ENCODE assay signal across 11 cellular contexts in genomic region chr11:45884596-45885185, GRCh38. TPM values are rescaled to one million over a fixed set of nuclear protein-coding genes. Genes with fewer than 3 reads are reported as not detected.
DNase-seq lines count a peak whose midpoint lies in the region; ATAC-seq and TF ChIP-seq lines count a peak whose summit lies in the region.
"Had no signal": no experiment of that assay in that cellular context is flagged by ENCODE, and none has a peak within 500 bp of the region (broad histone marks: within the 10 kb centered on the region; RNA-seq: fewer than 3 reads in every experiment).

No MANE protein-coding gene starts in this region.

- H3K27me3 ChIP-seq in gastroesophageal sphincter, result no peaks in the 10 kb centered on the region

- TF ChIP-seq EP300 in gastroesophageal sphincter (IDR thresholded peaks at IDR 0.05), result no peak

- TF ChIP-seq CTCF in 22Rv1 (IDR thresholded peaks at IDR 0.05), result no peak
- no peak for TF ChIP-seq CTCF in GM13977 (IDR thresholded peaks at IDR 0.05; ENCODE audit: extremely low read depth, insufficient read depth, missing control alignments)
- TF ChIP-seq CTCF in mesothelial cell of epicardium (IDR thresholded peaks at IDR 0.05; ENCODE audit: unreplicated experiment), result no peak
- no peak for TF ChIP-seq CTCF in gastroesophageal sphincter (IDR thresholded peaks at IDR 0.05)

- H3K4me3 ChIP-seq in gastroesophageal sphincter, result peak overlapping the region in 1 of 2 donors; percentile 61

- H3K27ac Mint-ChIP-seq in activated T-helper 2 cell treated with anti-CD3 and anti-CD28 coated beads, Interferon-gamma antibody, Interleukin-2, Interleukin-4, amounts not matched to agents 10 μg/mL and 5 μg/mL and 100 μg/mL, durations not matched to agents 14 hours and 24 hours and 36 hours, result no peak overlapping the region
- no peak overlapping the region for H3K27ac Mint-ChIP-seq in mesothelial cell of epicardium

- H3K27me3 Mint-ChIP-seq in activated T-helper 2 cell treated with anti-CD3 and anti-CD28 coated beads, Interferon-gamma antibody, Interleukin-2, Interleukin-4, amounts not matched to agents 10 μg/mL and 5 μg/mL and 100 μg/mL, durations not matched to agents 14 hours and 24 hours and 36 hours (ENCODE audit: low read depth), result peaks cover 8% of the 10 kb centered on the region
- peaks cover 37% of the 10 kb centered on the region for H3K27me3 Mint-ChIP-seq in mesothelial cell of epicardium (ENCODE audit: low read depth)

- no peak for ATAC-seq in HG03135 (IDR thresholded peaks at IDR 0.05; ENCODE audit: unreplicated experiment)
- no peak for ATAC-seq in gastroesophageal sphincter

- H3K36me3 Mint-ChIP-seq in activated T-helper 2 cell treated with anti-CD3 and anti-CD28 coated beads, Interferon-gamma antibody, Interleukin-2, Interleukin-4, amounts not matched to agents 10 μg/mL and 5 μg/mL and 100 μg/mL, durations not matched to agents 14 hours and 24 hours and 36 hours (ENCODE audit: low read depth), result peaks cover 9% of the 10 kb centered on the region
- peaks cover 1% of the 10 kb centered on the region for H3K36me3 Mint-ChIP-seq in mesothelial cell of epicardium

- peaks cover 0 to 20% (median 3%) of the 10 kb centered on the region in 3 donors for H3K4me1 ChIP-seq in gastroesophageal sphincter

- peaks cover 3% of the 10 kb centered on the region for H3K4me1 Mint-ChIP-seq in activated T-helper 2 cell treated with anti-CD3 and anti-CD28 coated beads, Interferon-gamma antibody, Interleukin-2, Interleukin-4, amounts not matched to agents 10 μg/mL and 5 μg/mL and 100 μg/mL, durations not matched to agents 14 hours and 24 hours and 36 hours (ENCODE audit: low read depth)
- peaks cover 7% of the 10 kb centered on the region for H3K4me1 Mint-ChIP-seq in mesothelial cell of epicardium

- no peak for TF ChIP-seq POLR2A in gastroesophageal sphincter (IDR thresholded peaks at IDR 0.05)

- H3K4me3 Mint-ChIP-seq in activated T-helper 2 cell treated with anti-CD3 and anti-CD28 coated beads, Interferon-gamma antibody, Interleukin-2, Interleukin-4, amounts not matched to agents 10 μg/mL and 5 μg/mL and 100 μg/mL, durations not matched to agents 14 hours and 24 hours and 36 hours (ENCODE audit: low read depth), result peak overlapping the region; percentile 51
- peak overlapping the region; percentile 70 for H3K4me3 Mint-ChIP-seq in mesothelial cell of epicardium

- intact Hi-C loops in activated T-helper 2 cell treated with anti-CD3 and anti-CD28 coated beads, Interferon-gamma antibody, Interleukin-2, Interleukin-4, amounts not matched to agents 10 μg/mL and 5 μg/mL and 100 μg/mL, durations not matched to agents 14 hours and 24 hours and 36 hours (cut with micrococcal nuclease), result loop anchor here (1.0 kb wide), 1 partner anchor 34 kb away; no protein-coding TSS in a partner anchor

- DNase-seq in GM13977 (ENCODE audit: low spot score) (peak; percentile 23), mesothelial cell of epicardium (ENCODE audit: low spot score in 2 of 2, unreplicated experiment in 2 of 2) (no peak), NCI-H510A (lab: John Stamatoyannopoulos, UW) (no peak), NCI-H2227 treated with DMSO at 0.1 percent for 48 hours (lab: John Stamatoyannopoulos, UW) (no peak)
- DNase-seq in activated T-helper 2 cell treated with anti-CD3 and anti-CD28 coated beads, Interferon-gamma antibody, Interleukin-2, Interleukin-4, amounts not matched to agents 10 μg/mL and 5 μg/mL and 100 μg/mL, durations not matched to agents 14 hours and 24 hours and 36 hours (ENCODE audit: low spot score), result no peak
- DNase-seq: esophagus squamous epithelium, occipital lobe had no signal

- in situ Hi-C loops in GM13977 (cut with MboI; ENCODE audit: low pct_unique_long_range_greater_than_20kb, low sequenced_read_pairs, unreplicated experiment), result no loop called here

- no peaks in the 10 kb centered on the region for H3K9me3 ChIP-seq in gastroesophageal sphincter
- H3K9me3 ChIP-seq: esophagus squamous epithelium, upper lobe of left lung had no signal

- peaks cover 0 to 39% of the 10 kb centered on the region in 2 donors for H3K36me3 ChIP-seq in gastroesophageal sphincter

- peak overlapping the region; percentile 65 for H3K27ac ChIP-seq in 22Rv1
- H3K27ac ChIP-seq in gastroesophageal sphincter, result no peak overlapping the region
- H3K27ac ChIP-seq: esophagus squamous epithelium, upper lobe of left lung had no signal

- no peaks in the 10 kb centered on the region for H3K9me3 Mint-ChIP-seq in activated T-helper 2 cell treated with anti-CD3 and anti-CD28 coated beads, Interferon-gamma antibody, Interleukin-2, Interleukin-4, amounts not matched to agents 10 μg/mL and 5 μg/mL and 100 μg/mL, durations not matched to agents 14 hours and 24 hours and 36 hours
- no peaks in the 10 kb centered on the region for H3K9me3 Mint-ChIP-seq in mesothelial cell of epicardium

- 81 to 85% methylated on average over 6 to 7 of the region's 10 CpGs for WGBS in gastroesophageal sphincter (ENCODE audit: low coverage in 1 of 2), 2 donors

RNA-seq across cellular contexts. Expression of gene MAPK8IP1, which starts 0.8 kb away (rescaled TPM):
- 0.46 and 0.66 TPM in 2 replicates for total RNA-seq in activated T-helper 2 cell treated with anti-CD3 and anti-CD28 coated beads, Interferon-gamma antibody, Interleukin-2, Interleukin-4, amounts not matched to agents 10 μg/mL and 5 μg/mL and 100 μg/mL, durations not matched to agents 14 hours and 24 hours and 36 hours
- total RNA-seq in mesothelial cell of epicardium (11.5 to 13.8 TPM (median 12.7 TPM) in 3 replicates), gastroesophageal sphincter (10 to 100 TPM in 3 of 4 donors, 1 to 10 TPM in 1; 9.8 to 17.5 (median 13.8) TPM)

RNA-seq across cellular contexts. Expression of gene FREY1, which starts 22.4 kb away (rescaled TPM):
- total RNA-seq in activated T-helper 2 cell treated with anti-CD3 and anti-CD28 coated beads, Interferon-gamma antibody, Interleukin-2, Interleukin-4, amounts not matched to agents 10 μg/mL and 5 μg/mL and 100 μg/mL, durations not matched to agents 14 hours and 24 hours and 36 hours, result 1.4 and 1.7 TPM in 2 replicates
- total RNA-seq in mesothelial cell of epicardium, result 2.3 to 3.9 TPM (median 3.4 TPM) in 3 replicates
- total RNA-seq in gastroesophageal sphincter, result 1 to 10 TPM in 1 of 4 donors, under 1 TPM in 1, not detected in 2; 0.54 to 2.3 TPM

RNA-seq across cellular contexts. Expression of gene PEX16, which starts 33.0 kb away (rescaled TPM):
- 30.8 and 38.5 TPM in 2 replicates for total RNA-seq in activated T-helper 2 cell treated with anti-CD3 and anti-CD28 coated beads, Interferon-gamma antibody, Interleukin-2, Interleukin-4, amounts not matched to agents 10 μg/mL and 5 μg/mL and 100 μg/mL, durations not matched to agents 14 hours and 24 hours and 36 hours
- total RNA-seq in mesothelial cell of epicardium (19.8 to 23.1 TPM (median 20.7 TPM) in 3 replicates), gastroesophageal sphincter (10 to 100 TPM; 20.0 to 26.7 (median 21.3) TPM)

RNA-seq across cellular contexts. Expression of gene CRY2, which starts 37.4 kb away (rescaled TPM):
- total RNA-seq in activated T-helper 2 cell treated with anti-CD3 and anti-CD28 coated beads, Interferon-gamma antibody, Interleukin-2, Interleukin-4, amounts not matched to agents 10 μg/mL and 5 μg/mL and 100 μg/mL, durations not matched to agents 14 hours and 24 hours and 36 hours, result 21.5 and 24.0 TPM in 2 replicates
- total RNA-seq in mesothelial cell of epicardium (33.8 to 35.9 TPM (median 34.3 TPM) in 3 replicates), gastroesophageal sphincter (10 to 100 TPM; 38.8 to 82.0 (median 47.7) TPM)

RNA-seq across cellular contexts. Expression of gene LARGE2, which starts 37.8 kb away (rescaled TPM):
- 0.07 and 0.30 TPM in 2 replicates for total RNA-seq in activated T-helper 2 cell treated with anti-CD3 and anti-CD28 coated beads, Interferon-gamma antibody, Interleukin-2, Interleukin-4, amounts not matched to agents 10 μg/mL and 5 μg/mL and 100 μg/mL, durations not matched to agents 14 hours and 24 hours and 36 hours
- total RNA-seq in mesothelial cell of epicardium (5.0 to 6.0 TPM (median 5.2 TPM) in 3 replicates), gastroesophageal sphincter (1 to 10 TPM in 1 of 4 donors, not detected in 3; 2.5 TPM)
